16 cellular contexts compared by ENCODE assay signal in genomic region chr1:66012076-66012769, GRCh38.
DNase-seq lines count a peak whose midpoint lies in the region; FAIRE-seq and TF ChIP-seq lines count a peak whose summit lies in the region.
"Had no signal": no experiment of that assay in that cellular context is flagged by ENCODE, and none has a peak within 500 bp of the region (broad histone marks: within the 10 kb centered on the region; RNA-seq: fewer than 3 reads in every experiment).

No MANE protein-coding gene starts in this region.

- TF ChIP-seq CTCF in tibial artery (IDR thresholded peaks at IDR 0.05): no peak

- H3K27me3 ChIP-seq in layer of hippocampus (ENCODE audit: control insufficient read depth, insufficient read depth, low read length) (no peaks in the 10 kb centered on the region), tibial artery (no peaks in the 10 kb centered on the region)
- H3K27me3 ChIP-seq: BLaER1 had no signal

- no peak overlapping the region for H3K4me3 ChIP-seq in Jurkat, Clone E6-1 (ENCODE audit: low read length)
- no peak overlapping the region for H3K4me3 ChIP-seq in tibial artery
- H3K4me3 ChIP-seq: BLaER1, PC-9 had no signal

- peak; percentile 41 for DNase-seq in Ammon's horn (ENCODE audit: low spot score)
- peak; percentile 45 for DNase-seq in Jurkat, Clone E6-1 (ENCODE audit: low read depth, low spot score)
- peak; percentile 92 for DNase-seq in SIG-M5 treated with dmso at 0.1 percent for 504 hours (lab: John Stamatoyannopoulos, UW; ENCODE audit: unreplicated experiment)
- DNase-seq in tibial artery: no peak
- no peak for DNase-seq in iPS-NIHi11 (ENCODE audit: low spot score)
- no peak for DNase-seq in GM12891 (ENCODE audit: insufficient read length, low spot score)
- DNase-seq in RPMI8226: no peak
- DNase-seq: activated naive CD8-positive, alpha-beta T cell treated with anti-CD3 and anti-CD28 coated beads, Interleukin-2, amount 50 U/mL, for 24 hours; activated T-cell treated with anti-CD3 and anti-CD28 coated beads, Interleukin-2, amount 50 U/mL, for 24 hours; left colon; NCI-H1417; occipital lobe; PC-9; SK-N-SH had no signal

- no peaks in the 10 kb centered on the region for H3K4me1 ChIP-seq in tibial artery
- H3K4me1 ChIP-seq: BLaER1 had no signal

- intact Hi-C loops in tibial artery (cut with DNase I; ENCODE audit: low total_unique reads): no loop called here

- no peaks in the 10 kb centered on the region for H3K36me3 ChIP-seq in tibial artery
- H3K36me3 ChIP-seq: BLaER1 had no signal

- H3K27ac ChIP-seq in layer of hippocampus (ENCODE audit: low read depth, low read length) (peak overlapping the region; percentile 63), tibial artery (no peak overlapping the region)
- H3K27ac ChIP-seq: BLaER1, PC-9 had no signal

- TF ChIP-seq POLR2A in GM12891 (IDR thresholded peaks at IDR 0.05; ENCODE audit: low read depth, low read length): no peak

- no peaks in the 10 kb centered on the region for H3K9me3 ChIP-seq in tibial artery
- H3K9me3 ChIP-seq: BLaER1, SK-N-SH had no signal

- no peak for FAIRE-seq in GM12891 (lab: Jason Lieb, UNC)

TF ChIP-seq in GM12891, 5 proteins besides CTCF, POLR2A, EP300 and RAD21:
- TF ChIP-seq POLR2AphosphoS5 (IDR thresholded peaks at IDR 0.05; ENCODE audit: low read depth, low read length) (no peak), SPI1 (IDR thresholded peaks at IDR 0.05; ENCODE audit: low read depth, low read length) (no peak), PAX5 (IDR thresholded peaks at IDR 0.05; ENCODE audit: insufficient read depth, low read length, severe bottlenecking) (no peak), POU2F2 (IDR thresholded peaks at IDR 0.05; ENCODE audit: low read depth, low read length) (no peak), TAF1 (IDR thresholded peaks at IDR 0.05; ENCODE audit: low read depth, low read length) (no peak)

Comparison
In these comparisons a context has a peak if more than half of its experiments do, and no peak if none do; other contexts are left out.
1. DNase-seq: peak in Ammon's horn (single experiment), Jurkat, Clone E6-1 (single experiment) and SIG-M5 treated with dmso at 0.1 percent for 504 hours (single experiment); none in tibial artery (0 of 2), iPS-NIHi11 (single experiment), GM12891 (single experiment) and RPMI8226 (single experiment).